Comparison of ENCODE assay signal across 1 cellular context in genomic region chr20:47317127-47317895, GRCh38.
TF ChIP-seq lines count a peak whose summit lies in the region.

No MANE protein-coding gene starts in this region.

TF ChIP-seq in HCT116, 20 proteins besides CTCF, POLR2A, EP300 and RAD21 (continued from another document):
- TF ChIP-seq REST (IDR thresholded peaks at IDR 0.05; ENCODE audit: low read depth) = no peak
- no peak for TF ChIP-seq FOSL1 (IDR thresholded peaks at IDR 0.05; ENCODE audit: low read depth)
- peak; percentile 60; the same call in 1 of the 2 replicates for TF ChIP-seq ZFX (IDR thresholded peaks at IDR 0.05)
- TF ChIP-seq EGR1 (IDR thresholded peaks at IDR 0.05; ENCODE audit: low read depth) = no peak
